Comparison of ENCODE assay signal across 21 cellular contexts in genomic region chr12:32989705-32990104, GRCh38.
DNase-seq lines count a peak whose midpoint lies in the region; ATAC-seq and TF ChIP-seq lines count a peak whose summit lies in the region.
"Had no signal": no experiment of that assay in that cellular context is flagged by ENCODE, and none has a peak within 500 bp of the region (broad histone marks: within the 10 kb centered on the region; RNA-seq: fewer than 3 reads in every experiment).

No MANE protein-coding gene starts in this region.

- peak overlapping the region; percentile 28; the same call in 1 of the 2 replicates for H3K27ac ChIP-seq in PC-9
- H3K27ac ChIP-seq: HL-60 had no signal

- peaks cover 24% of the 10 kb centered on the region for H3K4me1 ChIP-seq in PC-9 (replicated peaks; ENCODE audit: insufficient read depth)

- DNase-seq in PC-9: peak in 1 of 2 experiments; percentile 58
- DNase-seq in fibroblast of villous mesenchyme (ENCODE audit: low read depth): peak; percentile 10
- no peak for DNase-seq in omental fat pad (ENCODE audit: low spot score)
- no peak for DNase-seq in activated CD8-positive, alpha-beta memory T cell treated with anti-CD3 and anti-CD28 coated beads, Interleukin-2, amount 10 ng/mL, durations not matched to agents 7 days and 5 days
- no peak for DNase-seq in MV-4-11 (lab: John Stamatoyannopoulos, UW)
- no peak for DNase-seq in hepatic stellate cell (ENCODE audit: low spot score)
- DNase-seq: CD4-positive, CD25-positive, alpha-beta regulatory T cell; DMS 273 treated with DMSO at 0.1 percent for 48 hours; DMS79 treated with DMSO at 0.1 percent for 48 hours; H7; KG1; NCI-H1092 treated with DMSO at 0.1 percent for 48 hours; NCI-H146; NCI-H2029; NCI-H2227 treated with DMSO at 0.1 percent for 48 hours; NCI-H524; NCI-H774; NK-92 treated with Interleukin-12 subunit alpha and Interleukin-12 subunit beta, amount 100 ng/mL, for 24 hours had no signal

- no peaks in the 10 kb centered on the region for H4K20me1 ChIP-seq in PC-9 (ENCODE audit: insufficient read depth)

- no peaks in the 10 kb centered on the region for H3K9me3 ChIP-seq in PC-9 (ENCODE audit: insufficient read depth, low read depth)

- no peaks in the 10 kb centered on the region for H3K27me3 Mint-ChIP-seq in activated CD8-positive, alpha-beta memory T cell treated with anti-CD3 and anti-CD28 coated beads, Interleukin-2, amount 10 ng/mL, durations not matched to agents 7 days and 5 days
- H3K27me3 Mint-ChIP-seq: CD4-positive, CD25-positive, alpha-beta regulatory T cell had no signal

- no peaks in the 10 kb centered on the region for H3K4me1 Mint-ChIP-seq in activated CD8-positive, alpha-beta memory T cell treated with anti-CD3 and anti-CD28 coated beads, Interleukin-2, amount 10 ng/mL, durations not matched to agents 7 days and 5 days
- H3K4me1 Mint-ChIP-seq: CD4-positive, CD25-positive, alpha-beta regulatory T cell had no signal

- H3K4me3 ChIP-seq in PC-9 (no peak overlapping the region), fibroblast of villous mesenchyme (ENCODE audit: low read depth, low read length) (no peak overlapping the region)

- TF ChIP-seq CTCF in PC-9 (conservative IDR thresholded peaks at IDR 0.05) (no peak), fibroblast of villous mesenchyme (IDR thresholded peaks at IDR 0.05; ENCODE audit: insufficient read depth, low read depth, low read length) (no peak), omental fat pad (IDR thresholded peaks at IDR 0.05) (no peak)

- POLR2A ChIA-PET in PC-9 (lab: Charles Lee; ENCODE audit: unreplicated experiment): interaction anchor here (0.7 kb wide), 1 partner anchor 46 kb away, joined by 4 read pairs; no protein-coding TSS in a partner anchor

- H2AFZ ChIP-seq in PC-9: peak overlapping the region; percentile 45

- 0 out of 2 replicates have a peak overlapping the region, but pooled peaks have one; percentile 5 for H3K4me2 ChIP-seq in PC-9

- intact Hi-C loops in PC-9 (cut with micrococcal nuclease; ENCODE audit: unreplicated experiment): no loop called here

- CTCF ChIA-PET in PC-9 (lab: Charles Lee): no interaction called here
- CTCF ChIA-PET in activated CD8-positive, alpha-beta memory T cell treated with anti-CD3 and anti-CD28 coated beads, Interleukin-2, amount 10 ng/mL, durations not matched to agents 7 days and 5 days (lab: Charles Lee): no interaction called here

- H3F3A ChIP-seq in PC-9 (ENCODE audit: insufficient read depth, low read depth): peaks cover 5% of the 10 kb centered on the region; the same call in 1 of the 2 replicates

- H3K79me2 ChIP-seq in PC-9 (ENCODE audit: low read depth): no peaks in the 10 kb centered on the region

- BruUV-seq in PC-9 (replicated peaks; lab: Mats Ljungman, UMichigan): no TSS peak

- H3K9me2 ChIP-seq in PC-9 (ENCODE audit: insufficient read depth): no peaks in the 10 kb centered on the region

- H3K27me3 ChIP-seq in PC-9 (ENCODE audit: insufficient read depth, low read depth): no peaks in the 10 kb centered on the region

- no peaks in the 10 kb centered on the region for H3K9me3 Mint-ChIP-seq in activated CD8-positive, alpha-beta memory T cell treated with anti-CD3 and anti-CD28 coated beads, Interleukin-2, amount 10 ng/mL, durations not matched to agents 7 days and 5 days (ENCODE audit: low read depth)

- H3K27ac Mint-ChIP-seq in activated CD8-positive, alpha-beta memory T cell treated with anti-CD3 and anti-CD28 coated beads, Interleukin-2, amount 10 ng/mL, durations not matched to agents 7 days and 5 days: no peak overlapping the region
- H3K27ac Mint-ChIP-seq: CD4-positive, CD25-positive, alpha-beta regulatory T cell had no signal

- no peaks in the 10 kb centered on the region for H3K36me3 Mint-ChIP-seq in activated CD8-positive, alpha-beta memory T cell treated with anti-CD3 and anti-CD28 coated beads, Interleukin-2, amount 10 ng/mL, durations not matched to agents 7 days and 5 days
- H3K36me3 Mint-ChIP-seq: CD4-positive, CD25-positive, alpha-beta regulatory T cell had no signal

- ATAC-seq in omental fat pad (ENCODE audit: low FRiP score): peak; percentile 57
- ATAC-seq in GM18511 (IDR thresholded peaks at IDR 0.05; ENCODE audit: unreplicated experiment): no peak
- ATAC-seq in activated CD8-positive, alpha-beta memory T cell treated with anti-CD3 and anti-CD28 coated beads, Interleukin-2, amount 10 ng/mL, durations not matched to agents 7 days and 5 days: no peak
- ATAC-seq: Right ventricle myocardium inferior had no signal

- H3K4me3 Mint-ChIP-seq in activated CD8-positive, alpha-beta memory T cell treated with anti-CD3 and anti-CD28 coated beads, Interleukin-2, amount 10 ng/mL, durations not matched to agents 7 days and 5 days: no peak overlapping the region
- H3K4me3 Mint-ChIP-seq: CD4-positive, CD25-positive, alpha-beta regulatory T cell had no signal

- H3K36me3 ChIP-seq in PC-9 (ENCODE audit: low read depth): no peaks in the 10 kb centered on the region
